Comparison of ENCODE assay signal across 1 cellular context in genomic region chr4:87799254-87799653, GRCh38.
TF ChIP-seq lines count a peak whose summit lies in the region.

Gene IBSP, plus strand, starts transcription at chr4:87799554. Its CDS starts 2,808 bp downstream, at chr4:87802362.

TF ChIP-seq in GM23338, 12 proteins besides CTCF, POLR2A, EP300 and RAD21 (continued from another document):
- TF ChIP-seq ETS1 (IDR thresholded peaks at IDR 0.05), result no peak
- no peak for TF ChIP-seq EZH2 (IDR thresholded peaks at IDR 0.05; ENCODE audit: low read depth, unreplicated experiment)
- no peak for TF ChIP-seq NANOG (IDR thresholded peaks at IDR 0.05; ENCODE audit: borderline replicate concordance)
